13 cellular contexts compared by ENCODE assay signal in the genomic region with DNA sequence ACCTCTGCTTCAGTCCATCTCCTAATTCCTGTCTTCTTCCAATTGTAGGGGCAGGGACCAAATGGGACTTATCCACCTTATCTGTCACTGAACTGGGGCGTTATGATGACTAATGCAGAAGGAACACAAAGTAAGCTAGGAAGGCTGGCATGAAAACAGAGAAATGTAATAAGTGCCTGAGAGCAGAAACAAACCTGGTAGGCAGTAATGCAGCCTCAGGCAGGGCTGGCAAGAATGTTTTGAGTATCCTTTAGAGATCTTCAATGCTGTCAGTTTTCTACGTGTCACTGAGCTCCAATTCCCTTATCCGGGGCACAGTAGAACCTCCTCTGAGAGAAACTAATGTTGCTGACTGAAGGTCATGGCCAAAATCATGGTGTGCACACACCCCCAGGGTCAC.
A peak's percentile ranks its signal among the peaks of the same experiment; 100 is the strongest.
DNase-seq lines count a peak whose midpoint lies in the region; ATAC-seq, FAIRE-seq and TF ChIP-seq lines count a peak whose summit lies in the region.
"Had no signal": no experiment of that assay in that cellular context is flagged by ENCODE, and none has a peak within 500 bp of the region (broad histone marks: within the 10 kb centered on the region; RNA-seq: fewer than 3 reads in every experiment).

No MANE protein-coding gene starts in this region.

- ATAC-seq in left cardiac atrium = peak; percentile 73 to 89
- peak; percentile 39 to 83 for ATAC-seq in lower lobe of right lung
- ATAC-seq in GM21526 (IDR thresholded peaks at IDR 0.05; ENCODE audit: low FRiP score, unreplicated experiment) = no peak
- ATAC-seq: stimulated activated effector memory CD8-positive, alpha-beta T cell treated with anti-CD3 and anti-CD28 coated beads, Interleukin-12 subunit alpha, Interleukin-12 subunit beta, amount 100 ng/mL, for 72 hours had no signal

- H3K4me1 ChIP-seq in right atrium auricular region (peaks cover 0 to 10% of the 10 kb centered on the region in 2 donors), breast epithelium (peaks cover 3 to 4% of the 10 kb centered on the region in 2 donors), lower lobe of right lung (peaks cover 16% of the 10 kb centered on the region), vagina (peaks cover 45% of the 10 kb centered on the region)

- H3K27me3 ChIP-seq in right atrium auricular region = no peaks in the 10 kb centered on the region
- H3K27me3 ChIP-seq in breast epithelium = no peaks in the 10 kb centered on the region
- no peaks in the 10 kb centered on the region for H3K27me3 ChIP-seq in lower lobe of right lung (ENCODE audit: low read depth)
- H3K27me3 ChIP-seq in vagina = no peaks in the 10 kb centered on the region

- TF ChIP-seq POLR2A in breast epithelium (IDR thresholded peaks at IDR 0.05) (no peak), vagina (IDR thresholded peaks at IDR 0.05) (no peak)

- H3K27ac ChIP-seq in right atrium auricular region (peak overlapping the region in 1 of 2 donors; percentile 70), breast epithelium (peak overlapping the region in 1 of 2 donors; percentile 57), lower lobe of right lung (no peak overlapping the region), vagina (peak overlapping the region; percentile 55)

- H3K4me3 ChIP-seq in right atrium auricular region (no peak overlapping the region), breast epithelium (no peak overlapping the region), lower lobe of right lung (no peak overlapping the region), vagina (no peak overlapping the region)
- H3K4me3 ChIP-seq: skin epidermis had no signal

- H3K9me3 ChIP-seq in right atrium auricular region (no peaks in the 10 kb centered on the region), breast epithelium (no peaks in the 10 kb centered on the region), lower lobe of right lung (no peaks in the 10 kb centered on the region), vagina (no peaks in the 10 kb centered on the region)

- H3K36me3 ChIP-seq in right atrium auricular region (no peaks in the 10 kb centered on the region), breast epithelium (no peaks in the 10 kb centered on the region), lower lobe of right lung (no peaks in the 10 kb centered on the region), vagina (no peaks in the 10 kb centered on the region)

- no peak for FAIRE-seq in frontal cortex (lab: Jason Lieb, UNC)
- FAIRE-seq: colon had no signal

- intact Hi-C loops in left cardiac atrium (cut with DNase I) = no loop called here
- intact Hi-C loops in breast epithelium (cut with DNase I; ENCODE audit: low total_unique reads) = no loop called here
- intact Hi-C loops in lower lobe of right lung (cut with DNase I) = no loop called here
- intact Hi-C loops in vagina (cut with DNase I) = no loop called here

- no peak for TF ChIP-seq CTCF in right atrium auricular region (IDR thresholded peaks at IDR 0.05)
- TF ChIP-seq CTCF in breast epithelium (IDR thresholded peaks at IDR 0.05) = no peak
- TF ChIP-seq CTCF in lower lobe of right lung (IDR thresholded peaks at IDR 0.05) = no peak
- TF ChIP-seq CTCF in vagina (IDR thresholded peaks at IDR 0.05) = no peak

- no peak for DNase-seq in left cardiac atrium
- no peak for DNase-seq in right atrium auricular region (ENCODE audit: low spot score)
- peak; percentile 63 to 72 for DNase-seq in breast epithelium (ENCODE audit: low spot score in 2 of 2)
- DNase-seq in lower lobe of right lung = no peak
- DNase-seq in vagina (ENCODE audit: extremely low spot score in 2 of 2) = no peak
- DNase-seq in frontal cortex (ENCODE audit: low spot score in 2 of 2) = no peak
- DNase-seq in NCI-H1105 treated with DMSO at 0.1 percent for 48 hours (lab: John Stamatoyannopoulos, UW) = no peak
- DNase-seq: AML-193, NCI-H2081 had no signal

Comparison
In these comparisons a context has a peak if more than half of its experiments do, and no peak if none do; other contexts are left out.
1. DNase-seq: peak in breast epithelium (2 of 2); none in left cardiac atrium (single experiment), right atrium auricular region (single experiment), lower lobe of right lung (single experiment), vagina (0 of 2), frontal cortex (0 of 2) and NCI-H1105 treated with DMSO at 0.1 percent for 48 hours (single experiment).